Comparison of ENCODE assay signal across 10 cellular contexts in genomic region chr17:32489320-32490100, GRCh38. TPM values are rescaled to one million over a fixed set of nuclear protein-coding genes. Genes with fewer than 3 reads are reported as not detected.
DNase-seq lines count a peak whose midpoint lies in the region; TF ChIP-seq lines count a peak whose summit lies in the region.
"Had no signal": no experiment of that assay in that cellular context is flagged by ENCODE, and none has a peak within 500 bp of the region (broad histone marks: within the 10 kb centered on the region; RNA-seq: fewer than 3 reads in every experiment).

No MANE protein-coding gene starts in this region.

- no peak overlapping the region for H3K27ac ChIP-seq in HEK293 (ENCODE audit: extremely low read depth, low read depth, low read length)
- no peak overlapping the region for H3K27ac ChIP-seq in mammary epithelial cell (ENCODE audit: insufficient read depth, low read depth, low read length)
- no peak overlapping the region for H3K27ac ChIP-seq in neuronal stem cell (replicated peaks; ENCODE audit: low read length)
- H3K27ac ChIP-seq: suprapubic skin had no signal

- CTCF ChIA-PET in HEK293 (lab: Yijun Ruan, JAX) (interaction anchor here (0.9 to 1.1 kb wide), 2 partner anchors 169 to 294 kb away, joined by 3 to 4 read pairs; no protein-coding TSS in a partner anchor), mammary epithelial cell (lab: Charles Lee; ENCODE audit: low non-redundant PET) (no interaction called here)

- TF ChIP-seq CTCF in HEK293 (tag by site-specific recombination; IDR thresholded peaks at IDR 0.05) (no peak), mammary epithelial cell (conservative IDR thresholded peaks at IDR 0.05 in 1 of 2, IDR thresholded peaks at IDR 0.05 in 1 of 2; ENCODE audit: extremely low read depth in 1 of 2, insufficient read depth in 1 of 2, low read depth in 1 of 2, low read length in 2 of 2) (no peak)

- H4K91ac ChIP-seq in neuronal stem cell (ENCODE audit: low read depth, low read length, poor library complexity): no peak overlapping the region

- H3K23ac ChIP-seq in neuronal stem cell (ENCODE audit: low read depth, low read length, poor library complexity): peak overlapping the region; percentile 23

- no peak overlapping the region for H3K9ac ChIP-seq in mammary epithelial cell (ENCODE audit: insufficient read depth, low read length)
- H3K9ac ChIP-seq in neuronal stem cell (ENCODE audit: low read depth, low read length, poor library complexity): peak overlapping the region; percentile 12

- peaks cover 12% of the 10 kb centered on the region for H3K79me1 ChIP-seq in neuronal stem cell (ENCODE audit: low read depth, low read length)

- H3K36me3 ChIP-seq in HEK293 (ENCODE audit: control insufficient read depth in 2 of 2, insufficient read depth in 1 of 2, low read length in 2 of 2) (peaks cover 3 to 31% of the 10 kb centered on the region in 2 experiments; a peak in 2 of 3 replicates), mammary epithelial cell (ENCODE audit: insufficient read depth, low read length) (no peaks in the 10 kb centered on the region), neuronal stem cell (replicated peaks in 1 of 2; ENCODE audit: control insufficient read depth in 2 of 2, insufficient read depth in 2 of 2, low read length in 2 of 2) (peaks cover 15 to 35% of the 10 kb centered on the region in 2 donors)
- H3K36me3 ChIP-seq: suprapubic skin had no signal

- H2AK5ac ChIP-seq in neuronal stem cell (ENCODE audit: low read depth, low read length): no peak overlapping the region

- no TSS peak for BruUV-seq in mammary epithelial cell (replicated peaks; lab: Mats Ljungman, UMichigan)

- no peak overlapping the region for H2BK120ac ChIP-seq in neuronal stem cell (ENCODE audit: low read depth, low read length)

- H3K4me3 ChIP-seq in HEK293 (ENCODE audit: low read depth, low read length) (no peak overlapping the region), mammary epithelial cell (replicated peaks in 1 of 3; ENCODE audit: insufficient read depth in 1 of 3, low read depth in 2 of 3, low read length in 3 of 3) (no peak overlapping the region), neuronal stem cell (ENCODE audit: low read length in 2 of 2) (no peak overlapping the region)
- H3K4me3 ChIP-seq: suprapubic skin had no signal

- no peak overlapping the region for H4K8ac ChIP-seq in neuronal stem cell (ENCODE audit: low read depth, low read length)

- no peaks in the 10 kb centered on the region for H3K27me3 ChIP-seq in mammary epithelial cell (ENCODE audit: insufficient read depth, low read length)
- no peaks in the 10 kb centered on the region for H3K27me3 ChIP-seq in neuronal stem cell (ENCODE audit: control insufficient read depth in 3 of 3, insufficient read depth in 3 of 3, low read depth in 1 of 3, low read length in 3 of 3)
- H3K27me3 ChIP-seq: suprapubic skin had no signal

- in situ Hi-C loops in mammary epithelial cell (cut with MboI; ENCODE audit: low sequenced_read_pairs in 2 of 2): loop anchor here in 1 of 2 donors (10.0 kb wide), 1 partner anchor 125 kb away; no protein-coding TSS in a partner anchor

- H3K4ac ChIP-seq in neuronal stem cell (ENCODE audit: low read length): no peak overlapping the region

- H2AFZ ChIP-seq in mammary epithelial cell (ENCODE audit: low read depth, low read length) (no peak overlapping the region), neuronal stem cell (ENCODE audit: low read length) (no peak overlapping the region)

- no peak overlapping the region for H2BK15ac ChIP-seq in neuronal stem cell (ENCODE audit: low read length)

- H3K9me3 ChIP-seq in HEK293 (ENCODE audit: control insufficient read depth, insufficient read depth, low read depth, low read length) (no peaks in the 10 kb centered on the region), mammary epithelial cell (replicated peaks; ENCODE audit: insufficient read depth, low read length) (no peaks in the 10 kb centered on the region), neuronal stem cell (replicated peaks in 1 of 2; ENCODE audit: control insufficient read depth in 2 of 2, insufficient read depth in 1 of 2, low read depth in 1 of 2, low read length in 2 of 2) (no peaks in the 10 kb centered on the region)
- H3K9me3 ChIP-seq: suprapubic skin had no signal

- dilution Hi-C loops in mammary epithelial cell (cut with HindIII; ENCODE audit: low sequenced_read_pairs): no loop called here

- POLR2A ChIA-PET in HEK293 (lab: Yijun Ruan, JAX): interaction anchor here (0.6 kb wide), 1 partner anchor 132 kb away, joined by 3 read pairs; no protein-coding TSS in a partner anchor

- no peaks in the 10 kb centered on the region for H4K20me1 ChIP-seq in mammary epithelial cell (ENCODE audit: insufficient read depth, low read length)

- peaks cover 27% of the 10 kb centered on the region for H3K4me1 ChIP-seq in HEK293 (ENCODE audit: control insufficient read depth, insufficient read depth, low read length)
- peaks cover 37% of the 10 kb centered on the region for H3K4me1 ChIP-seq in mammary epithelial cell (ENCODE audit: insufficient read depth, low read length)
- H3K4me1 ChIP-seq in neuronal stem cell (ENCODE audit: control insufficient read depth in 2 of 2, insufficient read depth in 1 of 2, low read depth in 1 of 2, low read length in 2 of 2): peaks cover 20 to 25% of the 10 kb centered on the region in 2 donors

- intact Hi-C loops in mammary epithelial cell (cut with micrococcal nuclease): loop anchor here (5.0 to 10.0 kb wide), 2 partner anchors 63 to 385 kb away; partner anchors contain the start of gene MYO1D

- H3K18ac ChIP-seq in neuronal stem cell (ENCODE audit: low read length): no peak overlapping the region

- H2BK5ac ChIP-seq in neuronal stem cell (ENCODE audit: low read length): peak overlapping the region; percentile 63

- no peak overlapping the region for H2BK12ac ChIP-seq in neuronal stem cell (ENCODE audit: low read length)

- H3K4me2 ChIP-seq in mammary epithelial cell (ENCODE audit: insufficient read depth, low read depth, low read length): peak overlapping the region; percentile 52
- no peak overlapping the region for H3K4me2 ChIP-seq in neuronal stem cell (ENCODE audit: insufficient read depth, low read length, poor library complexity, severe bottlenecking)

- H3K79me2 ChIP-seq in mammary epithelial cell (ENCODE audit: insufficient read depth, low read length): peaks cover 34% of the 10 kb centered on the region

- DNase-seq in SIG-M5 treated with dmso at 0.1 percent for 504 hours (lab: John Stamatoyannopoulos, UW; ENCODE audit: unreplicated experiment) (peak; percentile 12), SIG-M5 (lab: John Stamatoyannopoulos, UW) (no peak), mammary epithelial cell (no peak), neuronal stem cell (ENCODE audit: low spot score) (no peak), cortex of kidney (lab: John Stamatoyannopoulos, UW) (no peak), NCI-H526 treated with DMSO at 0.1 percent for 48 hours (lab: John Stamatoyannopoulos, UW) (no peak), superior temporal gyrus (ENCODE audit: extremely low spot score) (no peak)
- DNase-seq: aorta had no signal

- WGBS in mammary epithelial cell (ENCODE audit: low coverage, missing lambda C conversion rate): 91% methylated on average over 9 of the region's 10 CpGs
- WGBS in neuronal stem cell (ENCODE audit: extremely low coverage in 2 of 2, insufficient read length in 2 of 2, insufficient replicate concordance in 1 of 2), 2 donors: no CpG with 5 or more reads among the region's 10 CpGs

- H3K14ac ChIP-seq in neuronal stem cell (ENCODE audit: low read length): no peak overlapping the region

TF ChIP-seq in HEK293, 187 proteins besides CTCF, POLR2A, EP300 and RAD21 (continues in another document):
- TF ChIP-seq, protein P1, sequence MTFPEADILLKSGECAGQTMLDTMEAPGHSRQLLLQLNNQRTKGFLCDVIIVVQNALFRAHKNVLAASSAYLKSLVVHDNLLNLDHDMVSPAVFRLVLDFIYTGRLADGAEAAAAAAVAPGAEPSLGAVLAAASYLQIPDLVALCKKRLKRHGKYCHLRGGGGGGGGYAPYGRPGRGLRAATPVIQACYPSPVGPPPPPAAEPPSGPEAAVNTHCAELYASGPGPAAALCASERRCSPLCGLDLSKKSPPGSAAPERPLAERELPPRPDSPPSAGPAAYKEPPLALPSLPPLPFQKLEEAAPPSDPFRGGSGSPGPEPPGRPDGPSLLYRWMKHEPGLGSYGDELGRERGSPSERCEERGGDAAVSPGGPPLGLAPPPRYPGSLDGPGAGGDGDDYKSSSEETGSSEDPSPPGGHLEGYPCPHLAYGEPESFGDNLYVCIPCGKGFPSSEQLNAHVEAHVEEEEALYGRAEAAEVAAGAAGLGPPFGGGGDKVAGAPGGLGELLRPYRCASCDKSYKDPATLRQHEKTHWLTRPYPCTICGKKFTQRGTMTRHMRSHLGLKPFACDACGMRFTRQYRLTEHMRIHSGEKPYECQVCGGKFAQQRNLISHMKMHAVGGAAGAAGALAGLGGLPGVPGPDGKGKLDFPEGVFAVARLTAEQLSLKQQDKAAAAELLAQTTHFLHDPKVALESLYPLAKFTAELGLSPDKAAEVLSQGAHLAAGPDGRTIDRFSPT (tag by site-specific recombination; IDR thresholded peaks at IDR 0.05): 0 out of 2 replicates have a peak, but pooled peaks have one; percentile 17
- TF ChIP-seq ZNF404 (tag by site-specific recombination; IDR thresholded peaks at IDR 0.05) (no peak), ZNF23 (tag by site-specific recombination; IDR thresholded peaks at IDR 0.05; ENCODE audit: borderline replicate concordance) (no peak)
- TF ChIP-seq, protein P2, sequence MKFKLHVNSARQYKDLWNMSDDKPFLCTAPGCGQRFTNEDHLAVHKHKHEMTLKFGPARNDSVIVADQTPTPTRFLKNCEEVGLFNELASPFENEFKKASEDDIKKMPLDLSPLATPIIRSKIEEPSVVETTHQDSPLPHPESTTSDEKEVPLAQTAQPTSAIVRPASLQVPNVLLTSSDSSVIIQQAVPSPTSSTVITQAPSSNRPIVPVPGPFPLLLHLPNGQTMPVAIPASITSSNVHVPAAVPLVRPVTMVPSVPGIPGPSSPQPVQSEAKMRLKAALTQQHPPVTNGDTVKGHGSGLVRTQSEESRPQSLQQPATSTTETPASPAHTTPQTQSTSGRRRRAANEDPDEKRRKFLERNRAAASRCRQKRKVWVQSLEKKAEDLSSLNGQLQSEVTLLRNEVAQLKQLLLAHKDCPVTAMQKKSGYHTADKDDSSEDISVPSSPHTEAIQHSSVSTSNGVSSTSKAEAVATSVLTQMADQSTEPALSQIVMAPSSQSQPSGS (tag by site-specific recombination; IDR thresholded peaks at IDR 0.05; ENCODE audit: low read depth): no peak

RNA-seq across cellular contexts. Expression of gene CDK5R1, which starts 2.7 kb away (rescaled TPM):
- 1 to 10 TPM; 1.7 to 4.9 TPM for total RNA-seq in mammary epithelial cell
- polyA plus RNA-seq in mammary epithelial cell: 2.6 TPM
- 10.1 TPM for polyA minus RNA-seq in mammary epithelial cell
- 5.4 TPM for polyA plus RNA-seq in neuronal stem cell (2013, experiment 1 of 2)
- polyA plus RNA-seq in neuronal stem cell (2013, experiment 2 of 2): 5.2 TPM

RNA-seq across cellular contexts. Expression of gene PSMD11, which starts 45.2 kb away (rescaled TPM):
- total RNA-seq in mammary epithelial cell: 100 to 1,000 TPM in 1 of 2 donors, 10 to 100 TPM in 1; 93.5 to 131 TPM
- polyA plus RNA-seq in mammary epithelial cell: 114 TPM
- 127 TPM for polyA minus RNA-seq in mammary epithelial cell
- 111 TPM for polyA plus RNA-seq in neuronal stem cell (2013, experiment 1 of 2)
- 121 TPM for polyA plus RNA-seq in neuronal stem cell (2013, experiment 2 of 2)
